22 cellular contexts compared by ENCODE assay signal in genomic region chr20:24747881-24748595, GRCh38.
"Had no signal": no experiment of that assay in that cellular context is flagged by ENCODE, and none has a peak within 500 bp of the region (broad histone marks: within the 10 kb centered on the region; RNA-seq: fewer than 3 reads in every experiment).

No MANE protein-coding gene starts in this region.

- H3K27me3 ChIP-seq: colonic mucosa, gastroesophageal sphincter, testis had no signal

- H3K9me3 ChIP-seq: colonic mucosa, gastroesophageal sphincter, heart left ventricle, prostate gland, testis, upper lobe of right lung had no signal

- H3K4me3 ChIP-seq: colonic mucosa, gastroesophageal sphincter, heart left ventricle, prostate gland, skin epidermis, testis, upper lobe of right lung had no signal

- H3K27me3 Mint-ChIP-seq: activated naive CD8-positive, alpha-beta T cell treated with anti-CD3 and anti-CD28 coated beads, Interleukin-2, amount 10 ng/mL, durations not matched to agents 7 days and 5 days had no signal

- H3K27ac ChIP-seq: colonic mucosa, gastroesophageal sphincter, heart left ventricle, prostate gland, skin epidermis, testis, upper lobe of right lung had no signal

- H3K9me3 Mint-ChIP-seq: activated naive CD8-positive, alpha-beta T cell treated with anti-CD3 and anti-CD28 coated beads, Interleukin-2, amount 10 ng/mL, durations not matched to agents 7 days and 5 days; neural crest cell had no signal

- H3K36me3 Mint-ChIP-seq: brain had no signal

- H3K4me3 Mint-ChIP-seq: activated naive CD8-positive, alpha-beta T cell treated with anti-CD3 and anti-CD28 coated beads, Interleukin-2, amount 10 ng/mL, durations not matched to agents 7 days and 5 days; brain; neural crest cell had no signal

- H3K27ac Mint-ChIP-seq: brain had no signal

- H3K4me1 Mint-ChIP-seq: neural crest cell had no signal

- DNase-seq: activated CD4-positive, alpha-beta T cell treated with anti-CD3 and anti-CD28 coated beads for 48 hours; activated CD4-positive, CD25-positive, alpha-beta regulatory T cell; activated naive CD4-positive, alpha-beta T cell treated with Interleukin-2 at 50 U/mL for 16 hours; activated naive CD8-positive, alpha-beta T cell treated with anti-CD3 and anti-CD28 coated beads, Interleukin-2, amount 10 ng/mL, durations not matched to agents 7 days and 5 days; activated T-cell treated with anti-CD3 and anti-CD28 coated beads for 4 hours; central memory CD4-positive, alpha-beta T cell; colonic mucosa; heart left ventricle; left ventricle myocardium superior; right cardiac atrium; stimulated activated CD4-positive, alpha-beta T cell treated with anti-CD3 and anti-CD28 coated beads, Interleukin-15, amount 100 ng/mL, for 24 hours; stimulated activated CD4-positive, alpha-beta T cell treated with anti-CD3 and anti-CD28 coated beads, Interleukin-4, amount 100 ng/mL, for 1 hour; T-helper 1 cell; T1000; testis; upper lobe of right lung had no signal

- H3K4me1 ChIP-seq: colonic mucosa, gastroesophageal sphincter, heart left ventricle, prostate gland, testis, upper lobe of right lung had no signal

- H3K36me3 ChIP-seq: colonic mucosa, gastroesophageal sphincter, heart left ventricle, prostate gland, upper lobe of right lung had no signal

- ATAC-seq: esophagus mucosa, gastroesophageal sphincter, heart left ventricle, left ventricle myocardium superior, right cardiac atrium, upper lobe of right lung had no signal
